12 cellular contexts compared by ENCODE assay signal in genomic region chrX:106168107-106168506, GRCh38. TPM values are rescaled to one million over a fixed set of nuclear protein-coding genes. Genes with fewer than 3 reads are reported as not detected.
DNase-seq lines count a peak whose midpoint lies in the region; ATAC-seq and TF ChIP-seq lines count a peak whose summit lies in the region.
"Had no signal": no experiment of that assay in that cellular context is flagged by ENCODE, and none has a peak within 500 bp of the region (broad histone marks: within the 10 kb centered on the region; RNA-seq: fewer than 3 reads in every experiment).

TSS of gene PWWP3B (plus strand) at chrX:106168305. CDS start at chrX:106205433, 37,128 bp downstream.

- TF ChIP-seq CTCF in right atrium auricular region (IDR thresholded peaks at IDR 0.05), result no peak
- TF ChIP-seq CTCF in epithelial cell of esophagus (IDR thresholded peaks at IDR 0.05; ENCODE audit: insufficient read depth, low read depth, low read length, missing control alignments), result no peak

- no peak within 1 kb of the TSS for H2AK5ac ChIP-seq in mesendoderm (ENCODE audit: low read length)

- H3K56ac ChIP-seq in mesendoderm (ENCODE audit: low read length), result no peak within 1 kb of the TSS

- H3K27me3 ChIP-seq in right atrium auricular region (no peaks in the 10 kb centered on the region), mesendoderm (ENCODE audit: insufficient read depth, low read length, poor library complexity) (no peaks in the 10 kb centered on the region)

- intact Hi-C loops in Right ventricle myocardium inferior (cut with DNase I), result no loop called here

- H3K4me3 Mint-ChIP-seq in stimulated activated naive CD8-positive, alpha-beta T cell treated with anti-CD3 and anti-CD28 coated beads, Interleukin-15, amount 100 ng/mL, for 72 hours, result no peak within 1 kb of the TSS
- no peak within 1 kb of the TSS for H3K4me3 Mint-ChIP-seq in activated naive CD8-positive, alpha-beta T cell treated with anti-CD3 and anti-CD28 coated beads for 36 hours
- H3K4me3 Mint-ChIP-seq: naive thymus-derived CD4-positive, alpha-beta T cell had no signal

- H4K8ac ChIP-seq in mesendoderm (ENCODE audit: low read depth, low read length), result no peak within 1 kb of the TSS

- H3K27ac ChIP-seq in right atrium auricular region (no peak within 1 kb of the TSS), mesendoderm (ENCODE audit: low read depth, low read length) (no peak within 1 kb of the TSS)

- no peaks in the 10 kb centered on the region for H3K4me1 ChIP-seq in right atrium auricular region
- no peaks in the 10 kb centered on the region for H3K4me1 ChIP-seq in mesendoderm (ENCODE audit: control insufficient read depth, low read depth, low read length)

- ATAC-seq in Right ventricle myocardium inferior (peak; percentile 74), GM19328 (IDR thresholded peaks at IDR 0.05; ENCODE audit: unreplicated experiment) (no peak)
- no peak for ATAC-seq in stimulated activated naive CD8-positive, alpha-beta T cell treated with anti-CD3 and anti-CD28 coated beads, Interleukin-15, amount 100 ng/mL, for 72 hours
- ATAC-seq: naive thymus-derived CD4-positive, alpha-beta T cell had no signal

- H3K36me3 Mint-ChIP-seq in activated naive CD8-positive, alpha-beta T cell treated with anti-CD3 and anti-CD28 coated beads for 36 hours, result no peaks in the 10 kb centered on the region
- H3K36me3 Mint-ChIP-seq: naive thymus-derived CD4-positive, alpha-beta T cell had no signal

- no peaks in the 10 kb centered on the region for H3K4me1 Mint-ChIP-seq in stimulated activated naive CD8-positive, alpha-beta T cell treated with anti-CD3 and anti-CD28 coated beads, Interleukin-15, amount 100 ng/mL, for 72 hours
- no peaks in the 10 kb centered on the region for H3K4me1 Mint-ChIP-seq in activated naive CD8-positive, alpha-beta T cell treated with anti-CD3 and anti-CD28 coated beads for 36 hours
- H3K4me1 Mint-ChIP-seq: naive thymus-derived CD4-positive, alpha-beta T cell had no signal

- H3K23ac ChIP-seq in mesendoderm (ENCODE audit: low read length), result no peak within 1 kb of the TSS

- no peaks in the 10 kb centered on the region for H3K79me1 ChIP-seq in mesendoderm (ENCODE audit: low read length)

- no peak within 1 kb of the TSS for H3K4me3 ChIP-seq in right atrium auricular region
- peak within 1 kb of the TSS; percentile 36 for H3K4me3 ChIP-seq in epithelial cell of esophagus (ENCODE audit: low read length)
- no peak within 1 kb of the TSS for H3K4me3 ChIP-seq in mesendoderm (ENCODE audit: low read length)

- no peak within 1 kb of the TSS for H2BK5ac ChIP-seq in mesendoderm (ENCODE audit: low read length)

- no peak within 1 kb of the TSS for H4K5ac ChIP-seq in mesendoderm (ENCODE audit: low read length)

- no CpG with 5 or more reads among the region's 14 CpGs for WGBS in mesendoderm (ENCODE audit: extremely low coverage, insufficient coverage, low lambda C conversion rate)

- H2BK120ac ChIP-seq in mesendoderm (ENCODE audit: low read depth, low read length), result no peak within 1 kb of the TSS

- H3K27me3 Mint-ChIP-seq in stimulated activated naive CD8-positive, alpha-beta T cell treated with anti-CD3 and anti-CD28 coated beads, Interleukin-15, amount 100 ng/mL, for 72 hours, result peaks cover 7% of the 10 kb centered on the region
- no peaks in the 10 kb centered on the region for H3K27me3 Mint-ChIP-seq in activated naive CD8-positive, alpha-beta T cell treated with anti-CD3 and anti-CD28 coated beads for 36 hours
- H3K27me3 Mint-ChIP-seq: naive thymus-derived CD4-positive, alpha-beta T cell had no signal

- no peaks in the 10 kb centered on the region for H3K9me3 Mint-ChIP-seq in stimulated activated naive CD8-positive, alpha-beta T cell treated with anti-CD3 and anti-CD28 coated beads, Interleukin-15, amount 100 ng/mL, for 72 hours
- H3K9me3 Mint-ChIP-seq in activated naive CD8-positive, alpha-beta T cell treated with anti-CD3 and anti-CD28 coated beads for 36 hours, result no peaks in the 10 kb centered on the region

- H3K36me3 ChIP-seq in right atrium auricular region, result no peaks in the 10 kb centered on the region
- H3K36me3 ChIP-seq in mesendoderm (ENCODE audit: control insufficient read depth, insufficient read depth, low read length), result no peaks in the 10 kb centered on the region

- no peaks in the 10 kb centered on the region for H3K9me3 ChIP-seq in right atrium auricular region

- DNase-seq in Right ventricle myocardium inferior (ENCODE audit: missing footprints) (no peak), right atrium auricular region (ENCODE audit: low spot score) (no peak), epithelial cell of esophagus (ENCODE audit: low read depth) (peak; percentile 65), mesendoderm (peak; percentile 72), ureter (ENCODE audit: low spot score) (no peak)
- DNase-seq in stimulated activated naive CD8-positive, alpha-beta T cell treated with anti-CD3 and anti-CD28 coated beads, Interleukin-15, amount 100 ng/mL, for 72 hours, result no peak
- no peak for DNase-seq in activated naive CD8-positive, alpha-beta T cell treated with anti-CD3 and anti-CD28 coated beads for 36 hours
- DNase-seq: AML-193; naive thymus-derived CD4-positive, alpha-beta T cell; NCI-H1436; stimulated activated naive CD4-positive, alpha-beta T cell treated with Interleukin-2 at 50 U/mL for 16 hours had no signal

- H3K9ac ChIP-seq in mesendoderm (ENCODE audit: low read length), result peak within 1 kb of the TSS; percentile 38

- no peak within 1 kb of the TSS for H3K18ac ChIP-seq in mesendoderm (ENCODE audit: low read length)

- H2BK15ac ChIP-seq in mesendoderm (replicated peaks; ENCODE audit: low read depth), result no peak within 1 kb of the TSS

- no peaks in the 10 kb centered on the region for H3K79me2 ChIP-seq in mesendoderm (ENCODE audit: control insufficient read depth, insufficient read depth, low read length)

- H3K27ac Mint-ChIP-seq in stimulated activated naive CD8-positive, alpha-beta T cell treated with anti-CD3 and anti-CD28 coated beads, Interleukin-15, amount 100 ng/mL, for 72 hours, result no peak within 1 kb of the TSS
- no peak within 1 kb of the TSS for H3K27ac Mint-ChIP-seq in activated naive CD8-positive, alpha-beta T cell treated with anti-CD3 and anti-CD28 coated beads for 36 hours
- H3K27ac Mint-ChIP-seq: naive thymus-derived CD4-positive, alpha-beta T cell had no signal

- H3K4ac ChIP-seq in mesendoderm (ENCODE audit: low read depth, low read length), result no peak within 1 kb of the TSS

- no peak within 1 kb of the TSS for H3K4me2 ChIP-seq in mesendoderm (ENCODE audit: low read length)

RNA-seq across cellular contexts. Expression of gene PWWP3B, which starts in this region (rescaled TPM):
- total RNA-seq in Right ventricle myocardium inferior (11.5 TPM), right atrium auricular region (1 to 10 TPM; 5.9 to 7.7 TPM), ureter (0.52 TPM)
- 0.46 TPM for polyA plus RNA-seq in mesendoderm (2013, experiment 1 of 2)
- 0.46 TPM for polyA plus RNA-seq in mesendoderm (2013, experiment 2 of 2)
- not detected for total RNA-seq in activated naive CD8-positive, alpha-beta T cell treated with anti-CD3 and anti-CD28 coated beads for 36 hours
- total RNA-seq: naive thymus-derived CD4-positive, alpha-beta T cell had no signal
- polyA plus RNA-seq: naive thymus-derived CD4-positive, alpha-beta T cell had no signal

Comparison
In these comparisons a context has a peak if more than half of its experiments do, and no peak if none do; other contexts are left out.
1. DNase-seq: peak in epithelial cell of esophagus (single experiment) and mesendoderm (single experiment); none in Right ventricle myocardium inferior (single experiment), right atrium auricular region (single experiment), stimulated activated naive CD8-positive, alpha-beta T cell treated with anti-CD3 and anti-CD28 coated beads, Interleukin-15, amount 100 ng/mL, for 72 hours (0 of 2), ureter (single experiment) and activated naive CD8-positive, alpha-beta T cell treated with anti-CD3 and anti-CD28 coated beads for 36 hours (single experiment).